8 cellular contexts compared by ENCODE assay signal in genomic region chr13:32246468-32246867, GRCh38.
DNase-seq lines count a peak whose midpoint lies in the region; ATAC-seq and TF ChIP-seq lines count a peak whose summit lies in the region.

No MANE protein-coding gene starts in this region.

- peak; percentile 3 for DNase-seq in NCI-H1105 treated with DMSO at 0.1 percent for 48 hours (lab: John Stamatoyannopoulos, UW)
- no peak for DNase-seq in NCI-H1105 (lab: John Stamatoyannopoulos, UW)
- peak; percentile 51 to 66 for DNase-seq in SJSA1 (ENCODE audit: low read depth in 1 of 2, low spot score in 2 of 2)
- peak; percentile 71 for DNase-seq in brain microvascular endothelial cell
- peak; percentile 40 for DNase-seq in kidney glomerular epithelial cell (lab: John Stamatoyannopoulos, UW)
- peak in 2 of 3 donors; percentile 27 to 32 for DNase-seq in stimulated activated CD4-positive, alpha-beta T cell treated with anti-CD3 and anti-CD28 coated beads, TNF-alpha, amount 100 ng/mL, for 48 hours (ENCODE audit: low read depth in 3 of 3)

- H3K27me3 ChIP-seq in SJSA1 (replicated peaks) (no peaks in the 10 kb centered on the region), brain microvascular endothelial cell (replicated peaks) (no peaks in the 10 kb centered on the region)

- ATAC-seq in GM19455 (IDR thresholded peaks at IDR 0.05; ENCODE audit: unreplicated experiment) (peak; percentile 53), HG03469 (IDR thresholded peaks at IDR 0.05; ENCODE audit: unreplicated experiment) (peak; percentile 87)

- no peaks in the 10 kb centered on the region for H3K9me3 ChIP-seq in SJSA1 (replicated peaks)

- H3K4me1 ChIP-seq in SJSA1 (replicated peaks) = 0 out of 2 replicates have a peak, but pooled peaks cover 2% of the 10 kb centered on the region

- H3K4me3 ChIP-seq in SJSA1 = no peak overlapping the region
- no peak overlapping the region for H3K4me3 ChIP-seq in brain microvascular endothelial cell (ENCODE audit: low read depth, low read length)

- H3K36me3 ChIP-seq in SJSA1 (no peaks in the 10 kb centered on the region), brain microvascular endothelial cell (replicated peaks) (no peaks in the 10 kb centered on the region)

- in situ Hi-C loops in brain microvascular endothelial cell (cut with HindIII; ENCODE audit: low pct_ligation_motif_present, low sequenced_read_pairs) = no loop called here

- peak; percentile 93 for TF ChIP-seq CTCF in brain microvascular endothelial cell (IDR thresholded peaks at IDR 0.05; ENCODE audit: low read depth, low read length, missing control alignments)

- H3K27ac ChIP-seq in SJSA1 = no peak overlapping the region
- no peak overlapping the region for H3K27ac ChIP-seq in brain microvascular endothelial cell
